Comparison of ENCODE assay signal across 8 cellular contexts in genomic region chr16:67226804-67227566, GRCh38. TPM values are rescaled to one million over a fixed set of nuclear protein-coding genes. Genes with fewer than 3 reads are reported as not detected.
A peak's percentile ranks its signal among the peaks of the same experiment; 100 is the strongest.
DNase-seq lines count a peak whose midpoint lies in the region; ATAC-seq and TF ChIP-seq lines count a peak whose summit lies in the region.

TMEM208 (plus strand) TSS chr16:67227130; CDS start chr16:67227219, 89 bp downstream.

- CTCF ChIA-PET in T-cell (lab: Charles Lee): interaction anchor here in 1 of 2 donors (0.9 to 1.7 kb wide), 5 partner anchors 17 to 492 kb away, joined by 3 to 12 read pairs (median 3); partner anchors contain the start of genes ATP6V0D1, FHOD1, GFOD2 and NAE1

- H3K36me3 ChIP-seq in heart left ventricle: peaks cover 0 to 48% (median 40%) of the 10 kb centered on the region in 9 donors

- H3K27ac Mint-ChIP-seq in T-cell (peak within 1 kb of the TSS; percentile 94 to 98), type B pancreatic cell (peak within 1 kb of the TSS; percentile 97)

- peak in 1 of 2 donors; percentile 70 for TF ChIP-seq POLR2A in heart left ventricle (IDR thresholded peaks at IDR 0.05)

- H3K27ac ChIP-seq in adipose tissue (ENCODE audit: low read depth, low read length) (peak within 1 kb of the TSS; percentile 17), heart left ventricle (peak within 1 kb of the TSS; percentile 66 to 94 (median 90))

- intact Hi-C loops in heart left ventricle (cut with DNase I): loop anchor here in 5 of 10 donors (2.0 to 5.0 kb wide), 3 partner anchors 20 to 44 kb away; partner anchors contain the start of genes E2F4 (in 4 of the 5), EXOC3L1 (in 4 of the 5), FHOD1 (in 1 of the 5) and MATCAP1 (in 1 of the 5)

- ATAC-seq in HG02798 (IDR thresholded peaks at IDR 0.05; ENCODE audit: poor library complexity, unreplicated experiment): peak; percentile 96
- peak; percentile 93 to 97 (median 96) for ATAC-seq in T-cell (replicated peaks in 1 of 4)
- peak; percentile 95 to 98 (median 96) for ATAC-seq in heart left ventricle

- H3K9me3 ChIP-seq in heart left ventricle: no peaks in the 10 kb centered on the region

- H3K9me3 Mint-ChIP-seq in T-cell: no peaks in the 10 kb centered on the region
- no peaks in the 10 kb centered on the region for H3K9me3 Mint-ChIP-seq in type B pancreatic cell

- H3K4me1 Mint-ChIP-seq in T-cell: peaks cover 51 to 63% (median 58%) of the 10 kb centered on the region in 3 donors
- H3K4me1 Mint-ChIP-seq in type B pancreatic cell (ENCODE audit: unreplicated experiment): peaks cover 21% of the 10 kb centered on the region

- H3K27me3 Mint-ChIP-seq in T-cell (no peaks in the 10 kb centered on the region), type B pancreatic cell (no peaks in the 10 kb centered on the region)

- WGBS in adipose tissue, 3 donors: 0% methylated on average over 40 to 46 of the region's 46 CpGs
- whole genome bisulfite sequencing in heart left ventricle, 4 donors: 0 to 1% (median 1%) methylated on average over 35 to 46 of the region's 46 CpGs

- TF ChIP-seq CTCF in GM12875 (IDR thresholded peaks at IDR 0.05; ENCODE audit: borderline replicate concordance, insufficient read depth, low read depth, low read length) (0 out of 2 replicates have a peak, but pooled peaks have one; percentile 15), heart left ventricle (IDR thresholded peaks at IDR 0.05) (peak in 6 of 12 donors; percentile 1 to 39 (median 13)), type B pancreatic cell (conservative IDR thresholded peaks at IDR 0.05) (peak; percentile 35)

- H3K4me3 ChIP-seq in GM12875 (ENCODE audit: low read depth, low read length): peak within 1 kb of the TSS; percentile 86
- peak within 1 kb of the TSS; percentile 55 to 97 (median 84) for H3K4me3 ChIP-seq in heart left ventricle

- POLR2A ChIA-PET in T-cell (lab: Charles Lee): interaction anchor here in 1 of 2 donors (0.8 kb wide), 1 partner anchor 21 kb away, joined by 3 read pairs; the partner anchor contains the start of gene FHOD1

- H3K4me3 Mint-ChIP-seq in T-cell (peak within 1 kb of the TSS; percentile 97 to 98 (median 97)), type B pancreatic cell (peak within 1 kb of the TSS; percentile 100)

- H3K4me1 ChIP-seq in heart left ventricle: peaks cover 2 to 32% (median 17%) of the 10 kb centered on the region in 12 donors

- DNase-seq in NCI-H1436 treated with DMSO at 0.1 percent for 48 hours (lab: John Stamatoyannopoulos, UW) (peak; percentile 83), T-cell (peak; percentile 91 to 98 (median 95)), heart left ventricle (peak; percentile 98 to 99 (median 99)), pons (ENCODE audit: low spot score) (peak; percentile 97), type B pancreatic cell (ENCODE audit: extremely low spot score, unreplicated experiment) (peak; percentile 99)

- no peaks in the 10 kb centered on the region for H3K27me3 ChIP-seq in heart left ventricle

- H3K36me3 Mint-ChIP-seq in T-cell (peaks cover 20% of the 10 kb centered on the region), type B pancreatic cell (peaks cover 8% of the 10 kb centered on the region)

RNA-seq across cellular contexts. Expression of gene TMEM208, which starts in this region (rescaled TPM):
- 10 to 100 TPM; 28.5 to 40.3 (median 34.8) TPM for total RNA-seq in T-cell
- polyA plus RNA-seq in adipose tissue: 10 to 100 TPM; 65.4 to 77.4 (median 75.5) TPM
- 10 to 100 TPM in 6 of 9 donors, 1 to 10 TPM in 3; 6.2 to 21.8 (median 11.9) TPM for total RNA-seq in heart left ventricle
- 10 to 100 TPM; 49.5 to 79.7 TPM for polyA plus RNA-seq in heart left ventricle
- total RNA-seq in type B pancreatic cell (ENCODE audit: low replicate concordance): 49.2 and 64.4 TPM in 2 replicates

Comparison
In these comparisons a context has a peak if more than half of its experiments do, and no peak if none do; other contexts are left out.
1. Peak in every context shown above with its lines: DNase-seq, ATAC-seq, H3K4me3 ChIP-seq and H3K27ac ChIP-seq.